1 cellular context compared by ENCODE assay signal in the genomic region with DNA sequence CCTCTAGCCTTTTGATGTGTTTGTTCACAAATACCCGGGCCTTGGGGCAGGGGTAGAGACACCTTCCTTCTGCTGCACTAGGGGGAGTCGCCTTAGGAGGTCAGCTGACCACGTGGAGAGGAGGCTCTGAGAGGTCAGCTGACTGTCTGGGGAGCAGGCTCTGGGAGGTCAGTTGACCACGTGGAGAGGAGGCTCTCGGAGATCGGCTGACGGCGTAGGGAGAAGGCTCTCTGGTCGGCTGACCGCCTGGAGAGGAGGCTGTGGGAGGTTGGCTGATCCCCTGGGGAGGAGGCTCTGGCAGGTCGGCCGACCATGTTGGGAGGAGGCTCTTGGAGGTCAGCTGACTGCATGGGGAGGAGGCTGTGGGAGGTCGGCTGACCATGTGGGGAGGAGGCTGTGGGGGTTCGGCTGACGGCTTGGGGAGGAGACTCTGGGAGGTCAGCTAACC.
TF ChIP-seq lines count a peak whose summit lies in the region.

No MANE protein-coding gene starts in this region.

TF ChIP-seq in K562, 482 proteins besides CTCF, POLR2A, EP300 and RAD21 (continued from another document and continues in another):
- TF ChIP-seq, protein P1, sequence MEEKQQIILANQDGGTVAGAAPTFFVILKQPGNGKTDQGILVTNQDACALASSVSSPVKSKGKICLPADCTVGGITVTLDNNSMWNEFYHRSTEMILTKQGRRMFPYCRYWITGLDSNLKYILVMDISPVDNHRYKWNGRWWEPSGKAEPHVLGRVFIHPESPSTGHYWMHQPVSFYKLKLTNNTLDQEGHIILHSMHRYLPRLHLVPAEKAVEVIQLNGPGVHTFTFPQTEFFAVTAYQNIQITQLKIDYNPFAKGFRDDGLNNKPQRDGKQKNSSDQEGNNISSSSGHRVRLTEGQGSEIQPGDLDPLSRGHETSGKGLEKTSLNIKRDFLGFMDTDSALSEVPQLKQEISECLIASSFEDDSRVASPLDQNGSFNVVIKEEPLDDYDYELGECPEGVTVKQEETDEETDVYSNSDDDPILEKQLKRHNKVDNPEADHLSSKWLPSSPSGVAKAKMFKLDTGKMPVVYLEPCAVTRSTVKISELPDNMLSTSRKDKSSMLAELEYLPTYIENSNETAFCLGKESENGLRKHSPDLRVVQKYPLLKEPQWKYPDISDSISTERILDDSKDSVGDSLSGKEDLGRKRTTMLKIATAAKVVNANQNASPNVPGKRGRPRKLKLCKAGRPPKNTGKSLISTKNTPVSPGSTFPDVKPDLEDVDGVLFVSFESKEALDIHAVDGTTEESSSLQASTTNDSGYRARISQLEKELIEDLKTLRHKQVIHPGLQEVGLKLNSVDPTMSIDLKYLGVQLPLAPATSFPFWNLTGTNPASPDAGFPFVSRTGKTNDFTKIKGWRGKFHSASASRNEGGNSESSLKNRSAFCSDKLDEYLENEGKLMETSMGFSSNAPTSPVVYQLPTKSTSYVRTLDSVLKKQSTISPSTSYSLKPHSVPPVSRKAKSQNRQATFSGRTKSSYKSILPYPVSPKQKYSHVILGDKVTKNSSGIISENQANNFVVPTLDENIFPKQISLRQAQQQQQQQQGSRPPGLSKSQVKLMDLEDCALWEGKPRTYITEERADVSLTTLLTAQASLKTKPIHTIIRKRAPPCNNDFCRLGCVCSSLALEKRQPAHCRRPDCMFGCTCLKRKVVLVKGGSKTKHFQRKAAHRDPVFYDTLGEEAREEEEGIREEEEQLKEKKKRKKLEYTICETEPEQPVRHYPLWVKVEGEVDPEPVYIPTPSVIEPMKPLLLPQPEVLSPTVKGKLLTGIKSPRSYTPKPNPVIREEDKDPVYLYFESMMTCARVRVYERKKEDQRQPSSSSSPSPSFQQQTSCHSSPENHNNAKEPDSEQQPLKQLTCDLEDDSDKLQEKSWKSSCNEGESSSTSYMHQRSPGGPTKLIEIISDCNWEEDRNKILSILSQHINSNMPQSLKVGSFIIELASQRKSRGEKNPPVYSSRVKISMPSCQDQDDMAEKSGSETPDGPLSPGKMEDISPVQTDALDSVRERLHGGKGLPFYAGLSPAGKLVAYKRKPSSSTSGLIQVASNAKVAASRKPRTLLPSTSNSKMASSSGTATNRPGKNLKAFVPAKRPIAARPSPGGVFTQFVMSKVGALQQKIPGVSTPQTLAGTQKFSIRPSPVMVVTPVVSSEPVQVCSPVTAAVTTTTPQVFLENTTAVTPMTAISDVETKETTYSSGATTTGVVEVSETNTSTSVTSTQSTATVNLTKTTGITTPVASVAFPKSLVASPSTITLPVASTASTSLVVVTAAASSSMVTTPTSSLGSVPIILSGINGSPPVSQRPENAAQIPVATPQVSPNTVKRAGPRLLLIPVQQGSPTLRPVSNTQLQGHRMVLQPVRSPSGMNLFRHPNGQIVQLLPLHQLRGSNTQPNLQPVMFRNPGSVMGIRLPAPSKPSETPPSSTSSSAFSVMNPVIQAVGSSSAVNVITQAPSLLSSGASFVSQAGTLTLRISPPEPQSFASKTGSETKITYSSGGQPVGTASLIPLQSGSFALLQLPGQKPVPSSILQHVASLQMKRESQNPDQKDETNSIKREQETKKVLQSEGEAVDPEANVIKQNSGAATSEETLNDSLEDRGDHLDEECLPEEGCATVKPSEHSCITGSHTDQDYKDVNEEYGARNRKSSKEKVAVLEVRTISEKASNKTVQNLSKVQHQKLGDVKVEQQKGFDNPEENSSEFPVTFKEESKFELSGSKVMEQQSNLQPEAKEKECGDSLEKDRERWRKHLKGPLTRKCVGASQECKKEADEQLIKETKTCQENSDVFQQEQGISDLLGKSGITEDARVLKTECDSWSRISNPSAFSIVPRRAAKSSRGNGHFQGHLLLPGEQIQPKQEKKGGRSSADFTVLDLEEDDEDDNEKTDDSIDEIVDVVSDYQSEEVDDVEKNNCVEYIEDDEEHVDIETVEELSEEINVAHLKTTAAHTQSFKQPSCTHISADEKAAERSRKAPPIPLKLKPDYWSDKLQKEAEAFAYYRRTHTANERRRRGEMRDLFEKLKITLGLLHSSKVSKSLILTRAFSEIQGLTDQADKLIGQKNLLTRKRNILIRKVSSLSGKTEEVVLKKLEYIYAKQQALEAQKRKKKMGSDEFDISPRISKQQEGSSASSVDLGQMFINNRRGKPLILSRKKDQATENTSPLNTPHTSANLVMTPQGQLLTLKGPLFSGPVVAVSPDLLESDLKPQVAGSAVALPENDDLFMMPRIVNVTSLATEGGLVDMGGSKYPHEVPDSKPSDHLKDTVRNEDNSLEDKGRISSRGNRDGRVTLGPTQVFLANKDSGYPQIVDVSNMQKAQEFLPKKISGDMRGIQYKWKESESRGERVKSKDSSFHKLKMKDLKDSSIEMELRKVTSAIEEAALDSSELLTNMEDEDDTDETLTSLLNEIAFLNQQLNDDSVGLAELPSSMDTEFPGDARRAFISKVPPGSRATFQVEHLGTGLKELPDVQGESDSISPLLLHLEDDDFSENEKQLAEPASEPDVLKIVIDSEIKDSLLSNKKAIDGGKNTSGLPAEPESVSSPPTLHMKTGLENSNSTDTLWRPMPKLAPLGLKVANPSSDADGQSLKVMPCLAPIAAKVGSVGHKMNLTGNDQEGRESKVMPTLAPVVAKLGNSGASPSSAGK (IDR thresholded peaks at IDR 0.05): peak; percentile 95
- TF ChIP-seq, protein P2, sequence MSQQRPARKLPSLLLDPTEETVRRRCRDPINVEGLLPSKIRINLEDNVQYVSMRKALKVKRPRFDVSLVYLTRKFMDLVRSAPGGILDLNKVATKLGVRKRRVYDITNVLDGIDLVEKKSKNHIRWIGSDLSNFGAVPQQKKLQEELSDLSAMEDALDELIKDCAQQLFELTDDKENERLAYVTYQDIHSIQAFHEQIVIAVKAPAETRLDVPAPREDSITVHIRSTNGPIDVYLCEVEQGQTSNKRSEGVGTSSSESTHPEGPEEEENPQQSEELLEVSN (IDR thresholded peaks at IDR 0.05; ENCODE audit: borderline replicate concordance in 1 of 2, extremely low read depth in 1 of 2, insufficient read depth in 1 of 2, insufficient read length in 1 of 2, low read depth in 1 of 2, low read length in 1 of 2, poor library complexity in 1 of 2, severe bottlenecking in 1 of 2): peak in 1 of 2 experiments; percentile 75
- TF ChIP-seq ZNF785 (CRISPR knock-in tag; IDR thresholded peaks at IDR 0.05): no peak
- TF ChIP-seq ELF1 (tag; IDR thresholded peaks at IDR 0.05): no peak
- TF ChIP-seq RHOXF2B (CRISPR knock-in tag; conservative IDR thresholded peaks at IDR 0.05): no peak
- TF ChIP-seq, protein P3, sequence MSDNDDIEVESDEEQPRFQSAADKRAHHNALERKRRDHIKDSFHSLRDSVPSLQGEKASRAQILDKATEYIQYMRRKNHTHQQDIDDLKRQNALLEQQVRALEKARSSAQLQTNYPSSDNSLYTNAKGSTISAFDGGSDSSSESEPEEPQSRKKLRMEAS (CRISPR knock-in tag; IDR thresholded peaks at IDR 0.05): peak; percentile 61
- no peak for TF ChIP-seq BRF1 (IDR thresholded peaks at IDR 0.05; ENCODE audit: borderline replicate concordance, extremely low read depth, insufficient read length)
- TF ChIP-seq ZNF175 (CRISPR knock-in tag; IDR thresholded peaks at IDR 0.05; ENCODE audit: low read depth): 0 out of 2 replicates have a peak, but pooled peaks have one; percentile 52
- TF ChIP-seq SAFB (IDR thresholded peaks at IDR 0.05; ENCODE audit: borderline replicate concordance, low read depth, low read length): no peak
- no peak for TF ChIP-seq PRPF4 (IDR thresholded peaks at IDR 0.05; ENCODE audit: insufficient read depth, low read depth, low read length, poor library complexity, severe bottlenecking)
- TF ChIP-seq, protein P4, sequence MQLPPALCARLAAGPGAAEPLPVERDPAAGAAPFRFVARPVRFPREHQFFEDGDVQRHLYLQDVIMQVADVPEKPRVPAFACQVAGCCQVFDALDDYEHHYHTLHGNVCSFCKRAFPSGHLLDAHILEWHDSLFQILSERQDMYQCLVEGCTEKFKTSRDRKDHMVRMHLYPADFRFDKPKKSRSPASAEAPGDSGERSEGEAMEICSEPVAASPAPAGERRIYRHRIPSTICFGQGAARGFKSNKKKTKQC (CRISPR knock-in tag; IDR thresholded peaks at IDR 0.05): 0 out of 2 replicates have a peak, but pooled peaks have one; percentile 68
- TF ChIP-seq WHSC1 (IDR thresholded peaks at IDR 0.05; ENCODE audit: low read length): no peak
- no peak for TF ChIP-seq MED1 (CRISPR knock-in tag; IDR thresholded peaks at IDR 0.05; ENCODE audit: borderline replicate concordance)
- no peak for TF ChIP-seq CCNT2 (IDR thresholded peaks at IDR 0.05; ENCODE audit: borderline replicate concordance, extremely low read depth, insufficient read length, low read depth, low read length)
- TF ChIP-seq, protein P5, sequence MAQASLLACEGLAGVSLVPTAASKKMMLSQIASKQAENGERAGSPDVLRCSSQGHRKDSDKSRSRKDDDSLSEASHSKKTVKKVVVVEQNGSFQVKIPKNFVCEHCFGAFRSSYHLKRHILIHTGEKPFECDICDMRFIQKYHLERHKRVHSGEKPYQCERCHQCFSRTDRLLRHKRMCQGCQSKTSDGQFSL (CRISPR knock-in tag; IDR thresholded peaks at IDR 0.05): no peak
- TF ChIP-seq, protein P5 (tag; IDR thresholded peaks at IDR 0.05): no peak
- no peak for TF ChIP-seq ARNT (IDR thresholded peaks at IDR 0.05)
- TF ChIP-seq CBX2 (IDR thresholded peaks at IDR 0.05; ENCODE audit: insufficient read depth, low read length, poor library complexity, severe bottlenecking): no peak
- TF ChIP-seq HLTF (IDR thresholded peaks at IDR 0.05): no peak
- TF ChIP-seq, protein P6, sequence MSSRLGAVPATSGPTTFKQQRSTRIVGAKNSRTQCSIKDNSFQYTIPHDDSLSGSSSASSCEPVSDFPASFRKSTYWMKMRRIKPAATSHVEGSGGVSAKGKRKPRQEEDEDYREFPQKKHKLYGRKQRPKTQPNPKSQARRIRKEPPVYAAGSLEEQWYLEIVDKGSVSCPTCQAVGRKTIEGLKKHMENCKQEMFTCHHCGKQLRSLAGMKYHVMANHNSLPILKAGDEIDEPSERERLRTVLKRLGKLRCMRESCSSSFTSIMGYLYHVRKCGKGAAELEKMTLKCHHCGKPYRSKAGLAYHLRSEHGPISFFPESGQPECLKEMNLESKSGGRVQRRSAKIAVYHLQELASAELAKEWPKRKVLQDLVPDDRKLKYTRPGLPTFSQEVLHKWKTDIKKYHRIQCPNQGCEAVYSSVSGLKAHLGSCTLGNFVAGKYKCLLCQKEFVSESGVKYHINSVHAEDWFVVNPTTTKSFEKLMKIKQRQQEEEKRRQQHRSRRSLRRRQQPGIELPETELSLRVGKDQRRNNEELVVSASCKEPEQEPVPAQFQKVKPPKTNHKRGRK (tag; IDR thresholded peaks at IDR 0.05): no peak
- TF ChIP-seq FOXA1 (IDR thresholded peaks at IDR 0.05; ENCODE audit: borderline replicate concordance): no peak
- TF ChIP-seq, protein P7, sequence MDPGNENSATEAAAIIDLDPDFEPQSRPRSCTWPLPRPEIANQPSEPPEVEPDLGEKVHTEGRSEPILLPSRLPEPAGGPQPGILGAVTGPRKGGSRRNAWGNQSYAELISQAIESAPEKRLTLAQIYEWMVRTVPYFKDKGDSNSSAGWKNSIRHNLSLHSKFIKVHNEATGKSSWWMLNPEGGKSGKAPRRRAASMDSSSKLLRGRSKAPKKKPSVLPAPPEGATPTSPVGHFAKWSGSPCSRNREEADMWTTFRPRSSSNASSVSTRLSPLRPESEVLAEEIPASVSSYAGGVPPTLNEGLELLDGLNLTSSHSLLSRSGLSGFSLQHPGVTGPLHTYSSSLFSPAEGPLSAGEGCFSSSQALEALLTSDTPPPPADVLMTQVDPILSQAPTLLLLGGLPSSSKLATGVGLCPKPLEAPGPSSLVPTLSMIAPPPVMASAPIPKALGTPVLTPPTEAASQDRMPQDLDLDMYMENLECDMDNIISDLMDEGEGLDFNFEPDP (CRISPR knock-in tag; IDR thresholded peaks at IDR 0.05): no peak
- TF ChIP-seq SMC3 (conservative IDR thresholded peaks at IDR 0.05; ENCODE audit: insufficient read depth, low read depth, low read length): no peak
- TF ChIP-seq KDM1A (IDR thresholded peaks at IDR 0.05): no peak
- TF ChIP-seq ZNF764 (CRISPR knock-in tag; IDR thresholded peaks at IDR 0.05; ENCODE audit: low read depth): no peak
- TF ChIP-seq, protein P8, sequence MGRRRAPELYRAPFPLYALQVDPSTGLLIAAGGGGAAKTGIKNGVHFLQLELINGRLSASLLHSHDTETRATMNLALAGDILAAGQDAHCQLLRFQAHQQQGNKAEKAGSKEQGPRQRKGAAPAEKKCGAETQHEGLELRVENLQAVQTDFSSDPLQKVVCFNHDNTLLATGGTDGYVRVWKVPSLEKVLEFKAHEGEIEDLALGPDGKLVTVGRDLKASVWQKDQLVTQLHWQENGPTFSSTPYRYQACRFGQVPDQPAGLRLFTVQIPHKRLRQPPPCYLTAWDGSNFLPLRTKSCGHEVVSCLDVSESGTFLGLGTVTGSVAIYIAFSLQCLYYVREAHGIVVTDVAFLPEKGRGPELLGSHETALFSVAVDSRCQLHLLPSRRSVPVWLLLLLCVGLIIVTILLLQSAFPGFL (CRISPR knock-in tag; IDR thresholded peaks at IDR 0.05): no peak
- TF ChIP-seq, protein P9, sequence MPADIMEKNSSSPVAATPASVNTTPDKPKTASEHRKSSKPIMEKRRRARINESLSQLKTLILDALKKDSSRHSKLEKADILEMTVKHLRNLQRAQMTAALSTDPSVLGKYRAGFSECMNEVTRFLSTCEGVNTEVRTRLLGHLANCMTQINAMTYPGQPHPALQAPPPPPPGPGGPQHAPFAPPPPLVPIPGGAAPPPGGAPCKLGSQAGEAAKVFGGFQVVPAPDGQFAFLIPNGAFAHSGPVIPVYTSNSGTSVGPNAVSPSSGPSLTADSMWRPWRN (IDR thresholded peaks at IDR 0.05; ENCODE audit: low read depth): no peak
- TF ChIP-seq NR2F6 (CRISPR knock-in tag; IDR thresholded peaks at IDR 0.05): no peak
- TF ChIP-seq, protein P10, sequence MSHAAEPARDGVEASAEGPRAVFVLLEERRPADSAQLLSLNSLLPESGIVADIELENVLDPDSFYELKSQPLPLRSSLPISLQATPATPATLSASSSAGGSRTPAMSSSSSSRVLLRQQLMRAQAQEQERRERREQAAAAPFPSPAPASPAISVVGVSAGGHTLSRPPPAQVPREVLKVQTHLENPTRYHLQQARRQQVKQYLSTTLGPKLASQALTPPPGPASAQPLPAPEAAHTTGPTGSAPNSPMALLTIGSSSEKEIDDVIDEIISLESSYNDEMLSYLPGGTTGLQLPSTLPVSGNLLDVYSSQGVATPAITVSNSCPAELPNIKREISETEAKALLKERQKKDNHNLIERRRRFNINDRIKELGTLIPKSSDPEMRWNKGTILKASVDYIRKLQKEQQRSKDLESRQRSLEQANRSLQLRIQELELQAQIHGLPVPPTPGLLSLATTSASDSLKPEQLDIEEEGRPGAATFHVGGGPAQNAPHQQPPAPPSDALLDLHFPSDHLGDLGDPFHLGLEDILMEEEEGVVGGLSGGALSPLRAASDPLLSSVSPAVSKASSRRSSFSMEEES (CRISPR knock-in tag; IDR thresholded peaks at IDR 0.05): peak; percentile 47
- TF ChIP-seq, protein P11, sequence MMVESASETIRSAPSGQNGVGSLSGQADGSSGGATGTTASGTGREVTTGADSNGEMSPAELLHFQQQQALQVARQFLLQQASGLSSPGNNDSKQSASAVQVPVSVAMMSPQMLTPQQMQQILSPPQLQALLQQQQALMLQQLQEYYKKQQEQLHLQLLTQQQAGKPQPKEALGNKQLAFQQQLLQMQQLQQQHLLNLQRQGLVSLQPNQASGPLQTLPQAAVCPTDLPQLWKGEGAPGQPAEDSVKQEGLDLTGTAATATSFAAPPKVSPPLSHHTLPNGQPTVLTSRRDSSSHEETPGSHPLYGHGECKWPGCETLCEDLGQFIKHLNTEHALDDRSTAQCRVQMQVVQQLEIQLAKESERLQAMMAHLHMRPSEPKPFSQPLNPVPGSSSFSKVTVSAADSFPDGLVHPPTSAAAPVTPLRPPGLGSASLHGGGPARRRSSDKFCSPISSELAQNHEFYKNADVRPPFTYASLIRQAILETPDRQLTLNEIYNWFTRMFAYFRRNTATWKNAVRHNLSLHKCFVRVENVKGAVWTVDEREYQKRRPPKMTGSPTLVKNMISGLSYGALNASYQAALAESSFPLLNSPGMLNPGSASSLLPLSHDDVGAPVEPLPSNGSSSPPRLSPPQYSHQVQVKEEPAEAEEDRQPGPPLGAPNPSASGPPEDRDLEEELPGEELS (CRISPR knock-in tag; IDR thresholded peaks at IDR 0.05; ENCODE audit: borderline replicate concordance): no peak
